In the genomic region with DNA sequence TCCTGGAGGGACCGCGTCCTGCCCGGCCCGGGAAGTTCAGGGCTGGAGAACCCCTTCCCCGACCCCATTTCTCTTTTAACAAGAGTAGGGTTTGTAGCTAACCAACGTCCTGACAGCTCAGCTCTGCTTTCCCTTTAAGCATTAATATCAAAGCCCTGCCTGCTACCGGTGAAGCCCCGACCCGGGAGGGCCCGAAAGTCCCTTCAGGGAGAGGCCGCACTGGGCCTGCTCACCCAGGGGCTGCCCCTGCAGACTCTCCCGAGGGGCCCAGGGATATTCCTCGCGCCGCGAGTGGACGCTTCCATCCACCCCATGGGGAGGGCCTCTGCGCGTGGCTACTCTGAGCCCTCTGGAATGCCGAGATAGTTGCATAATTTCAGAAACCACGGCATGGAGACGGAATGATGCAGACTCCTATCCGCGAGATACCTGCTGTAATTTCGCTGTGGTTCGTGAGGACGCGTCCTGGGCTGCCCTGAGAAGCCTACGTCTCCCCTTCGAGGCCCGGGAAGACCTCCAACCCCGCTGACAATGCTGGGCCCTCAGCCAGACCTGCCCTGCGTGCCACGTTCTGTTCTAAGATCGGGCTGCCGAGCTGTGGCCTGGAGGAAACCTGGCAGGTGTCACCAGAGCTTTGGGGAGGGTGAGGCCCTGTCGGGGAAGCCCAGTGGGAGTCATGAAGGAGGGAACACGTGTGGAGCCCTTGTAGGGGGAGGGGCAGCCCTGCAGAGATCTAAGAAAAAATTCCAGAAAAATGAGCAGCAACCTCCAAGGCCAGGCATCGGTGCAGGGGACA, we compare ENCODE assay signal across 1 cellular context.
A peak's percentile ranks its signal among the peaks of the same experiment; 100 is the strongest.
TF ChIP-seq lines count a peak whose summit lies in the region.

No MANE protein-coding gene starts in this region.

TF ChIP-seq in HepG2, 621 proteins besides CTCF, POLR2A, EP300 and RAD21 (continued from another document and continues in another):
- TF ChIP-seq, protein P1, sequence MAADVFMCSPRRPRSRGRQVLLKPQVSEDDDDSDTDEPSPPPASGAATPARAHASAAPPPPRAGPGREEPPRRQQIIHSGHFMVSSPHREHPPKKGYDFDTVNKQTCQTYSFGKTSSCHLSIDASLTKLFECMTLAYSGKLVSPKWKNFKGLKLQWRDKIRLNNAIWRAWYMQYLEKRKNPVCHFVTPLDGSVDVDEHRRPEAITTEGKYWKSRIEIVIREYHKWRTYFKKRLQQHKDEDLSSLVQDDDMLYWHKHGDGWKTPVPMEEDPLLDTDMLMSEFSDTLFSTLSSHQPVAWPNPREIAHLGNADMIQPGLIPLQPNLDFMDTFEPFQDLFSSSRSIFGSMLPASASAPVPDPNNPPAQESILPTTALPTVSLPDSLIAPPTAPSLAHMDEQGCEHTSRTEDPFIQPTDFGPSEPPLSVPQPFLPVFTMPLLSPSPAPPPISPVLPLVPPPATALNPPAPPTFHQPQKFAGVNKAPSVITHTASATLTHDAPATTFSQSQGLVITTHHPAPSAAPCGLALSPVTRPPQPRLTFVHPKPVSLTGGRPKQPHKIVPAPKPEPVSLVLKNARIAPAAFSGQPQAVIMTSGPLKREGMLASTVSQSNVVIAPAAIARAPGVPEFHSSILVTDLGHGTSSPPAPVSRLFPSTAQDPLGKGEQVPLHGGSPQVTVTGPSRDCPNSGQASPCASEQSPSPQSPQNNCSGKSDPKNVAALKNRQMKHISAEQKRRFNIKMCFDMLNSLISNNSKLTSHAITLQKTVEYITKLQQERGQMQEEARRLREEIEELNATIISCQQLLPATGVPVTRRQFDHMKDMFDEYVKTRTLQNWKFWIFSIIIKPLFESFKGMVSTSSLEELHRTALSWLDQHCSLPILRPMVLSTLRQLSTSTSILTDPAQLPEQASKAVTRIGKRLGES (CRISPR knock-in tag; IDR thresholded peaks at IDR 0.05; ENCODE audit: borderline replicate concordance), result no peak; the same call in 1 of the 2 replicates
- TF ChIP-seq ZNF350 (CRISPR knock-in tag; IDR thresholded peaks at IDR 0.05; ENCODE audit: borderline replicate concordance, low read depth), result peak; percentile 27; the same call in 1 of the 2 replicates
- TF ChIP-seq SALL2 (CRISPR knock-in tag; IDR thresholded peaks at IDR 0.05), result 0 out of 2 replicates have a peak, but pooled peaks have one; percentile 37
- TF ChIP-seq RNF2 (conservative IDR thresholded peaks at IDR 0.05; ENCODE audit: low read depth), result no peak
- TF ChIP-seq, protein P2, sequence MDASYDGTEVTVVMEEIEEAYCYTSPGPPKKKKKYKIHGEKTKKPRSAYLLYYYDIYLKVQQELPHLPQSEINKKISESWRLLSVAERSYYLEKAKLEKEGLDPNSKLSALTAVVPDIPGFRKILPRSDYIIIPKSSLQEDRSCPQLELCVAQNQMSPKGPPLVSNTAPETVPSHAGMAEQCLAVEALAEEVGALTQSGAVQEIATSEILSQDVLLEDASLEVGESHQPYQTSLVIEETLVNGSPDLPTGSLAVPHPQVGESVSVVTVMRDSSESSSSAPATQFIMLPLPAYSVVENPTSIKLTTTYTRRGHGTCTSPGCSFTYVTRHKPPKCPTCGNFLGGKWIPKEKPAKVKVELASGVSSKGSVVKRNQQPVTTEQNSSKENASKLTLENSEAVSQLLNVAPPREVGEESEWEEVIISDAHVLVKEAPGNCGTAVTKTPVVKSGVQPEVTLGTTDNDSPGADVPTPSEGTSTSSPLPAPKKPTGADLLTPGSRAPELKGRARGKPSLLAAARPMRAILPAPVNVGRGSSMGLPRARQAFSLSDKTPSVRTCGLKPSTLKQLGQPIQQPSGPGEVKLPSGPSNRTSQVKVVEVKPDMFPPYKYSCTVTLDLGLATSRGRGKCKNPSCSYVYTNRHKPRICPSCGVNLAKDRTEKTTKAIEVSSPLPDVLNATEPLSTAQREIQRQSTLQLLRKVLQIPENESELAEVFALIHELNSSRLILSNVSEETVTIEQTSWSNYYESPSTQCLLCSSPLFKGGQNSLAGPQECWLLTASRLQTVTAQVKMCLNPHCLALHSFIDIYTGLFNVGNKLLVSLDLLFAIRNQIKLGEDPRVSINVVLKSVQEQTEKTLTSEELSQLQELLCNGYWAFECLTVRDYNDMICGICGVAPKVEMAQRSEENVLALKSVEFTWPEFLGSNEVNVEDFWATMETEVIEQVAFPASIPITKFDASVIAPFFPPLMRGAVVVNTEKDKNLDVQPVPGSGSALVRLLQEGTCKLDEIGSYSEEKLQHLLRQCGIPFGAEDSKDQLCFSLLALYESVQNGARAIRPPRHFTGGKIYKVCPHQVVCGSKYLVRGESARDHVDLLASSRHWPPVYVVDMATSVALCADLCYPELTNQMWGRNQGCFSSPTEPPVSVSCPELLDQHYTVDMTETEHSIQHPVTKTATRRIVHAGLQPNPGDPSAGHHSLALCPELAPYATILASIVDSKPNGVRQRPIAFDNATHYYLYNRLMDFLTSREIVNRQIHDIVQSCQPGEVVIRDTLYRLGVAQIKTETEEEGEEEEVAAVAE (CRISPR knock-in tag; IDR thresholded peaks at IDR 0.05; ENCODE audit: borderline replicate concordance), result no peak
- no peak for TF ChIP-seq RXRB (CRISPR knock-in tag; IDR thresholded peaks at IDR 0.05; ENCODE audit: borderline replicate concordance)
- no peak for TF ChIP-seq KMT2A (CRISPR knock-in tag; IDR thresholded peaks at IDR 0.05)
- TF ChIP-seq ZNF761 (CRISPR knock-in tag; conservative IDR thresholded peaks at IDR 0.05), result no peak
- no peak for TF ChIP-seq ZNF101 (CRISPR knock-in tag; IDR thresholded peaks at IDR 0.05; ENCODE audit: borderline replicate concordance, low read depth)
- TF ChIP-seq IKZF4 (CRISPR knock-in tag; IDR thresholded peaks at IDR 0.05; ENCODE audit: borderline replicate concordance, low read depth, not compliant biosample characterization), result no peak
- TF ChIP-seq, protein P3, sequence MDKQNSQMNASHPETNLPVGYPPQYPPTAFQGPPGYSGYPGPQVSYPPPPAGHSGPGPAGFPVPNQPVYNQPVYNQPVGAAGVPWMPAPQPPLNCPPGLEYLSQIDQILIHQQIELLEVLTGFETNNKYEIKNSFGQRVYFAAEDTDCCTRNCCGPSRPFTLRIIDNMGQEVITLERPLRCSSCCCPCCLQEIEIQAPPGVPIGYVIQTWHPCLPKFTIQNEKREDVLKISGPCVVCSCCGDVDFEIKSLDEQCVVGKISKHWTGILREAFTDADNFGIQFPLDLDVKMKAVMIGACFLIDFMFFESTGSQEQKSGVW (CRISPR knock-in tag; IDR thresholded peaks at IDR 0.05; ENCODE audit: borderline replicate concordance), result no peak
- TF ChIP-seq, protein P4, sequence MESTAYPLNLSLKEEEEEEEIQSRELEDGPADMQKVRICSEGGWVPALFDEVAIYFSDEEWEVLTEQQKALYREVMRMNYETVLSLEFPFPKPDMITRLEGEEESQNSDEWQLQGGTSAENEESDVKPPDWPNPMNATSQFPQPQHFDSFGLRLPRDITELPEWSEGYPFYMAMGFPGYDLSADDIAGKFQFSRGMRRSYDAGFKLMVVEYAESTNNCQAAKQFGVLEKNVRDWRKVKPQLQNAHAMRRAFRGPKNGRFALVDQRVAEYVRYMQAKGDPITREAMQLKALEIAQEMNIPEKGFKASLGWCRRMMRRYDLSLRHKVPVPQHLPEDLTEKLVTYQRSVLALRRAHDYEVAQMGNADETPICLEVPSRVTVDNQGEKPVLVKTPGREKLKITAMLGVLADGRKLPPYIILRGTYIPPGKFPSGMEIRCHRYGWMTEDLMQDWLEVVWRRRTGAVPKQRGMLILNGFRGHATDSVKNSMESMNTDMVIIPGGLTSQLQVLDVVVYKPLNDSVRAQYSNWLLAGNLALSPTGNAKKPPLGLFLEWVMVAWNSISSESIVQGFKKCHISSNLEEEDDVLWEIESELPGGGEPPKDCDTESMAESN (CRISPR knock-in tag; conservative IDR thresholded peaks at IDR 0.05), result no peak
- no peak for TF ChIP-seq ZNF496 (CRISPR knock-in tag; IDR thresholded peaks at IDR 0.05; ENCODE audit: insufficient replicate concordance)
- TF ChIP-seq, protein P5, sequence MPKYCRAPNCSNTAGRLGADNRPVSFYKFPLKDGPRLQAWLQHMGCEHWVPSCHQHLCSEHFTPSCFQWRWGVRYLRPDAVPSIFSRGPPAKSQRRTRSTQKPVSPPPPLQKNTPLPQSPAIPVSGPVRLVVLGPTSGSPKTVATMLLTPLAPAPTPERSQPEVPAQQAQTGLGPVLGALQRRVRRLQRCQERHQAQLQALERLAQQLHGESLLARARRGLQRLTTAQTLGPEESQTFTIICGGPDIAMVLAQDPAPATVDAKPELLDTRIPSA (CRISPR knock-in tag; IDR thresholded peaks at IDR 0.05; ENCODE audit: borderline replicate concordance), result no peak
- no peak for TF ChIP-seq KLF11 (CRISPR knock-in tag; IDR thresholded peaks at IDR 0.05)
- no peak for TF ChIP-seq NR3C1 (CRISPR knock-in tag; IDR thresholded peaks at IDR 0.05)
- 0 out of 2 replicates have a peak, but pooled peaks have one; percentile 25 for TF ChIP-seq ZSCAN21 (CRISPR knock-in tag; IDR thresholded peaks at IDR 0.05; ENCODE audit: borderline replicate concordance)
- TF ChIP-seq ZNF264 (CRISPR knock-in tag; IDR thresholded peaks at IDR 0.05), result no peak
- TF ChIP-seq ZNF232 (CRISPR knock-in tag; IDR thresholded peaks at IDR 0.05; ENCODE audit: borderline replicate concordance), result 0 out of 2 replicates have a peak, but pooled peaks have one; percentile 52
- TF ChIP-seq ZNF251 (CRISPR knock-in tag; IDR thresholded peaks at IDR 0.05), result no peak
- no peak for TF ChIP-seq HOXA7 (CRISPR knock-in tag; IDR thresholded peaks at IDR 0.05)
- TF ChIP-seq SMAD9 (CRISPR knock-in tag; IDR thresholded peaks at IDR 0.05), result no peak
- no peak for TF ChIP-seq ZNF75D (CRISPR knock-in tag; IDR thresholded peaks at IDR 0.05; ENCODE audit: borderline replicate concordance)
- TF ChIP-seq ZBTB42 (CRISPR knock-in tag; IDR thresholded peaks at IDR 0.05), result no peak
- 0 out of 2 replicates have a peak, but pooled peaks have one; percentile 16 for TF ChIP-seq ZNF562 (CRISPR knock-in tag; IDR thresholded peaks at IDR 0.05; ENCODE audit: borderline replicate concordance)
- no peak for TF ChIP-seq FOSL1 (CRISPR knock-in tag; IDR thresholded peaks at IDR 0.05; ENCODE audit: borderline replicate concordance)
- TF ChIP-seq, protein P6, sequence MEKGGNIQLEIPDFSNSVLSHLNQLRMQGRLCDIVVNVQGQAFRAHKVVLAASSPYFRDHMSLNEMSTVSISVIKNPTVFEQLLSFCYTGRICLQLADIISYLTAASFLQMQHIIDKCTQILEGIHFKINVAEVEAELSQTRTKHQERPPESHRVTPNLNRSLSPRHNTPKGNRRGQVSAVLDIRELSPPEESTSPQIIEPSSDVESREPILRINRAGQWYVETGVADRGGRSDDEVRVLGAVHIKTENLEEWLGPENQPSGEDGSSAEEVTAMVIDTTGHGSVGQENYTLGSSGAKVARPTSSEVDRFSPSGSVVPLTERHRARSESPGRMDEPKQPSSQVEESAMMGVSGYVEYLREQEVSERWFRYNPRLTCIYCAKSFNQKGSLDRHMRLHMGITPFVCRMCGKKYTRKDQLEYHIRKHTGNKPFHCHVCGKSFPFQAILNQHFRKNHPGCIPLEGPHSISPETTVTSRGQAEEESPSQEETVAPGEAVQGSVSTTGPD (CRISPR knock-in tag; IDR thresholded peaks at IDR 0.05), result no peak
- TF ChIP-seq ZNF816 (CRISPR knock-in tag; IDR thresholded peaks at IDR 0.05; ENCODE audit: borderline replicate concordance), result no peak
- no peak for TF ChIP-seq MAF1 (CRISPR knock-in tag; IDR thresholded peaks at IDR 0.05; ENCODE audit: borderline replicate concordance)
- TF ChIP-seq, protein P7, sequence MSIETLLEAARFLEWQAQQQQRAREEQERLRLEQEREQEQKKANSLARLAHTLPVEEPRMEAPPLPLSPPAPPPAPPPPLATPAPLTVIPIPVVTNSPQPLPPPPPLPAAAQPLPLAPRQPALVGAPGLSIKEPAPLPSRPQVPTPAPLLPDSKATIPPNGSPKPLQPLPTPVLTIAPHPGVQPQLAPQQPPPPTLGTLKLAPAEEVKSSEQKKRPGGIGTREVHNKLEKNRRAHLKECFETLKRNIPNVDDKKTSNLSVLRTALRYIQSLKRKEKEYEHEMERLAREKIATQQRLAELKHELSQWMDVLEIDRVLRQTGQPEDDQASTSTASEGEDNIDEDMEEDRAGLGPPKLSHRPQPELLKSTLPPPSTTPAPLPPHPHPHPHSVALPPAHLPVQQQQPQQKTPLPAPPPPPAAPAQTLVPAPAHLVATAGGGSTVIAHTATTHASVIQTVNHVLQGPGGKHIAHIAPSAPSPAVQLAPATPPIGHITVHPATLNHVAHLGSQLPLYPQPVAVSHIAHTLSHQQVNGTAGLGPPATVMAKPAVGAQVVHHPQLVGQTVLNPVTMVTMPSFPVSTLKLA (IDR thresholded peaks at IDR 0.05), result no peak
- no peak for TF ChIP-seq DR1 (CRISPR knock-in tag; IDR thresholded peaks at IDR 0.05)
- no peak for TF ChIP-seq ATM (IDR thresholded peaks at IDR 0.05; ENCODE audit: borderline replicate concordance)
- peak; percentile 34; the same call in 1 of the 2 replicates for TF ChIP-seq ZNF766 (CRISPR knock-in tag; IDR thresholded peaks at IDR 0.05; ENCODE audit: borderline replicate concordance)
- TF ChIP-seq JARID2 (CRISPR knock-in tag; IDR thresholded peaks at IDR 0.05; ENCODE audit: insufficient replicate concordance), result no peak
- no peak for TF ChIP-seq ZFP37 (CRISPR knock-in tag; IDR thresholded peaks at IDR 0.05; ENCODE audit: borderline replicate concordance)
- TF ChIP-seq SP4 (CRISPR knock-in tag; IDR thresholded peaks at IDR 0.05), result no peak; the same call in 1 of the 2 replicates
- TF ChIP-seq, protein P8, sequence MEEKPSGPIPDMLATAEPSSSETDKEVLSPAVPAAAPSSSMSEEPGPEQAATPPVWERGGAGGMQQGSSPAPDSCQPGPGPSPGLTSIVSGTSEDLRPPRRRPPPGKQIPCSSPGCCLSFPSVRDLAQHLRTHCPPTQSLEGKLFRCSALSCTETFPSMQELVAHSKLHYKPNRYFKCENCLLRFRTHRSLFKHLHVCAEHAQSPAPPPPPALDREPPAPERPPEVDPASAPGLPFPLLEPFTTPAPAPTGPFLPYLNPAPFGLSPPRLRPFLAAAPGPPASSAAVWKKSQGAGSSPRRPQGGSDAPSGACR (CRISPR knock-in tag; IDR thresholded peaks at IDR 0.05), result peak; percentile 47
- no peak for TF ChIP-seq KAT2B (IDR thresholded peaks at IDR 0.05; ENCODE audit: borderline replicate concordance, low read depth, low read length)
- no peak for TF ChIP-seq NR2C2 (CRISPR knock-in tag; IDR thresholded peaks at IDR 0.05; ENCODE audit: borderline replicate concordance)
- no peak for TF ChIP-seq BCL6 (CRISPR knock-in tag; IDR thresholded peaks at IDR 0.05)
- TF ChIP-seq, protein P9, sequence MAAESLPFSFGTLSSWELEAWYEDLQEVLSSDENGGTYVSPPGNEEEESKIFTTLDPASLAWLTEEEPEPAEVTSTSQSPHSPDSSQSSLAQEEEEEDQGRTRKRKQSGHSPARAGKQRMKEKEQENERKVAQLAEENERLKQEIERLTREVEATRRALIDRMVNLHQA (CRISPR knock-in tag; IDR thresholded peaks at IDR 0.05), result no peak
- TF ChIP-seq, protein P10, sequence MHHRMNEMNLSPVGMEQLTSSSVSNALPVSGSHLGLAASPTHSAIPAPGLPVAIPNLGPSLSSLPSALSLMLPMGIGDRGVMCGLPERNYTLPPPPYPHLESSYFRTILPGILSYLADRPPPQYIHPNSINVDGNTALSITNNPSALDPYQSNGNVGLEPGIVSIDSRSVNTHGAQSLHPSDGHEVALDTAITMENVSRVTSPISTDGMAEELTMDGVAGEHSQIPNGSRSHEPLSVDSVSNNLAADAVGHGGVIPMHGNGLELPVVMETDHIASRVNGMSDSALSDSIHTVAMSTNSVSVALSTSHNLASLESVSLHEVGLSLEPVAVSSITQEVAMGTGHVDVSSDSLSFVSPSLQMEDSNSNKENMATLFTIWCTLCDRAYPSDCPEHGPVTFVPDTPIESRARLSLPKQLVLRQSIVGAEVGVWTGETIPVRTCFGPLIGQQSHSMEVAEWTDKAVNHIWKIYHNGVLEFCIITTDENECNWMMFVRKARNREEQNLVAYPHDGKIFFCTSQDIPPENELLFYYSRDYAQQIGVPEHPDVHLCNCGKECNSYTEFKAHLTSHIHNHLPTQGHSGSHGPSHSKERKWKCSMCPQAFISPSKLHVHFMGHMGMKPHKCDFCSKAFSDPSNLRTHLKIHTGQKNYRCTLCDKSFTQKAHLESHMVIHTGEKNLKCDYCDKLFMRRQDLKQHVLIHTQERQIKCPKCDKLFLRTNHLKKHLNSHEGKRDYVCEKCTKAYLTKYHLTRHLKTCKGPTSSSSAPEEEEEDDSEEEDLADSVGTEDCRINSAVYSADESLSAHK (CRISPR knock-in tag; IDR thresholded peaks at IDR 0.05; ENCODE audit: borderline replicate concordance), result no peak
